32 cellular contexts compared by ENCODE assay signal in the genomic region with DNA sequence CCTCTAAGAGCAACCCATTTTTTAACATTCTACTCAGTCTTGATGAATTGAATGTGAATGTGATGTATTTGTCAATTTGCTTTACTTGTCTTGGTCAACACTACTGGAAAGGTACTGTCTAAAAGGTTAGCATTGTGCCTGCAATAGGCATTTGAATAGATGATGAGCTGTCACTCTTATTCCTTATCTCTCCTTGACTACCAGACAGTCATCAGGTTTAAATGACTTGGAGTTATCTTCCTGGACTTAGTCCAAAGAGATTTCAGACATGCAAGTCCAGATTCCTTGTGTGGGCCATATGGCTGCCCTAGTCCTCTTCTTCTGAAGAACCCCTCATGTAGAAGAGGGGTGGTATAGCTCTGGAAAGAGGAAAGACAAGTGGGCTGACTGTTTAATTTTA.
"Had no signal": no experiment of that assay in that cellular context is flagged by ENCODE, and none has a peak within 500 bp of the region (broad histone marks: within the 10 kb centered on the region; RNA-seq: fewer than 3 reads in every experiment).

No MANE protein-coding gene starts in this region.

- H3K36me3 ChIP-seq: esophagus squamous epithelium, heart right ventricle, left lung, prostate gland, stomach, thyroid gland, upper lobe of right lung had no signal

- H3K27ac Mint-ChIP-seq: activated CD4-positive, alpha-beta memory T cell treated with anti-CD3 and anti-CD28 coated beads, Interleukin-2, amount 10 ng/mL, durations not matched to agents 7 days and 5 days; activated CD4-positive, alpha-beta T cell treated with anti-CD3 and anti-CD28 coated beads, Interleukin-2, amount 10 ng/mL, durations not matched to agents 7 days and 5 days; activated naive CD4-positive, alpha-beta T cell treated with anti-CD3 and anti-CD28 coated beads, Interleukin-2, amount 10 ng/mL, durations not matched to agents 7 days and 5 days; activated naive CD8-positive, alpha-beta T cell treated with anti-CD3 and anti-CD28 coated beads, Interleukin-2, amount 10 ng/mL, durations not matched to agents 7 days and 5 days; activated T-cell treated with anti-CD3 and anti-CD28 coated beads, Interleukin-2, amount 50 U/mL, for 24 hours; nephron; stimulated activated naive B cell treated with anti-CD40 and anti-IgM and Interleukin-4, amounts not matched to agents 10 μg/mL and 1 μg/mL and 100 μg/mL, for 72 hours; WTC11 had no signal

- DNase-seq: activated CD4-positive, alpha-beta memory T cell treated with anti-CD3 and anti-CD28 coated beads, Interleukin-2, amount 10 ng/mL, durations not matched to agents 7 days and 5 days; activated CD4-positive, alpha-beta T cell treated with anti-CD3 and anti-CD28 coated beads for 1 hour; activated CD4-positive, alpha-beta T cell treated with anti-CD3 and anti-CD28 coated beads, Interleukin-2, amount 10 ng/mL, durations not matched to agents 7 days and 5 days; activated CD8-positive, alpha-beta memory T cell treated with anti-CD3 and anti-CD28 coated beads, Interleukin-2, amount 50 U/mL, for 48 hours; activated gamma-delta T cell; activated naive CD4-positive, alpha-beta T cell treated with anti-CD3 and anti-CD28 coated beads, Interleukin-2, amount 10 ng/mL, durations not matched to agents 7 days and 5 days; activated naive CD8-positive, alpha-beta T cell treated with anti-CD3 and anti-CD28 coated beads, Interleukin-2, amount 10 ng/mL, durations not matched to agents 7 days and 5 days; activated T-cell treated with anti-CD3 and anti-CD28 coated beads, Interleukin-2, amount 50 U/mL, for 24 hours; amygdala; dermis blood vessel endothelial cell; effector CD4-positive, alpha-beta T cell; esophagus squamous epithelium; foreskin melanocyte; heart right ventricle; left lung; retina; stimulated activated CD4-positive, alpha-beta T cell treated with anti-CD3 and anti-CD28 coated beads, Interleukin-15, amount 100 ng/mL, for 24 hours; stimulated activated CD4-positive, alpha-beta T cell treated with anti-CD3 and anti-CD28 coated beads, Interleukin-2, amount 100 ng/mL, for 24 hours; stimulated activated naive B cell treated with anti-CD40 and anti-IgM and Interleukin-4, amounts not matched to agents 10 μg/mL and 1 μg/mL and 100 μg/mL, for 72 hours; stomach; T-helper 2 cell; thyroid gland; upper lobe of right lung had no signal

- H3K4me1 Mint-ChIP-seq: activated CD4-positive, alpha-beta memory T cell treated with anti-CD3 and anti-CD28 coated beads, Interleukin-2, amount 10 ng/mL, durations not matched to agents 7 days and 5 days; activated CD4-positive, alpha-beta T cell treated with anti-CD3 and anti-CD28 coated beads, Interleukin-2, amount 10 ng/mL, durations not matched to agents 7 days and 5 days; activated naive CD4-positive, alpha-beta T cell treated with anti-CD3 and anti-CD28 coated beads, Interleukin-2, amount 10 ng/mL, durations not matched to agents 7 days and 5 days; activated naive CD8-positive, alpha-beta T cell treated with anti-CD3 and anti-CD28 coated beads, Interleukin-2, amount 10 ng/mL, durations not matched to agents 7 days and 5 days; nephron; stimulated activated naive B cell treated with anti-CD40 and anti-IgM and Interleukin-4, amounts not matched to agents 10 μg/mL and 1 μg/mL and 100 μg/mL, for 72 hours; WTC11 had no signal

- H3K27ac ChIP-seq: epithelial cell of prostate, esophagus squamous epithelium, heart right ventricle, left lung, prostate gland, stomach, thyroid gland, upper lobe of right lung had no signal

- H3K9me3 ChIP-seq: esophagus squamous epithelium, heart right ventricle, left lung, prostate gland, stomach, thyroid gland, upper lobe of right lung had no signal

- H3K4me1 ChIP-seq: prostate gland, upper lobe of right lung had no signal

- H3K4me3 ChIP-seq: esophagus squamous epithelium, heart right ventricle, left lung, lung, prostate gland, smooth muscle cell, stomach, thyroid gland, upper lobe of right lung had no signal

- H3K9me3 Mint-ChIP-seq: activated CD4-positive, alpha-beta memory T cell treated with anti-CD3 and anti-CD28 coated beads, Interleukin-2, amount 10 ng/mL, durations not matched to agents 7 days and 5 days; activated CD4-positive, alpha-beta T cell treated with anti-CD3 and anti-CD28 coated beads, Interleukin-2, amount 10 ng/mL, durations not matched to agents 7 days and 5 days; activated naive CD4-positive, alpha-beta T cell treated with anti-CD3 and anti-CD28 coated beads, Interleukin-2, amount 10 ng/mL, durations not matched to agents 7 days and 5 days; activated naive CD8-positive, alpha-beta T cell treated with anti-CD3 and anti-CD28 coated beads, Interleukin-2, amount 10 ng/mL, durations not matched to agents 7 days and 5 days; activated T-cell treated with anti-CD3 and anti-CD28 coated beads, Interleukin-2, amount 50 U/mL, for 24 hours; nephron; stimulated activated naive B cell treated with anti-CD40 and anti-IgM and Interleukin-4, amounts not matched to agents 10 μg/mL and 1 μg/mL and 100 μg/mL, for 72 hours; WTC11 had no signal

- H3K4me3 Mint-ChIP-seq: activated CD4-positive, alpha-beta memory T cell treated with anti-CD3 and anti-CD28 coated beads, Interleukin-2, amount 10 ng/mL, durations not matched to agents 7 days and 5 days; activated CD4-positive, alpha-beta T cell treated with anti-CD3 and anti-CD28 coated beads, Interleukin-2, amount 10 ng/mL, durations not matched to agents 7 days and 5 days; activated naive CD4-positive, alpha-beta T cell treated with anti-CD3 and anti-CD28 coated beads, Interleukin-2, amount 10 ng/mL, durations not matched to agents 7 days and 5 days; activated naive CD8-positive, alpha-beta T cell treated with anti-CD3 and anti-CD28 coated beads, Interleukin-2, amount 10 ng/mL, durations not matched to agents 7 days and 5 days; activated T-cell treated with anti-CD3 and anti-CD28 coated beads, Interleukin-2, amount 50 U/mL, for 24 hours; nephron; stimulated activated naive B cell treated with anti-CD40 and anti-IgM and Interleukin-4, amounts not matched to agents 10 μg/mL and 1 μg/mL and 100 μg/mL, for 72 hours; WTC11 had no signal

- H3K36me3 Mint-ChIP-seq: activated naive CD4-positive, alpha-beta T cell treated with anti-CD3 and anti-CD28 coated beads, Interleukin-2, amount 10 ng/mL, durations not matched to agents 7 days and 5 days; activated naive CD8-positive, alpha-beta T cell treated with anti-CD3 and anti-CD28 coated beads, Interleukin-2, amount 10 ng/mL, durations not matched to agents 7 days and 5 days; stimulated activated naive B cell treated with anti-CD40 and anti-IgM and Interleukin-4, amounts not matched to agents 10 μg/mL and 1 μg/mL and 100 μg/mL, for 72 hours; WTC11 had no signal

- H3K4me2 ChIP-seq: smooth muscle cell had no signal

- ATAC-seq: heart right ventricle; left lung; sciatic nerve; stimulated activated naive B cell treated with anti-CD40 and anti-IgM and Interleukin-4, amounts not matched to agents 10 μg/mL and 1 μg/mL and 100 μg/mL, for 72 hours; upper lobe of right lung; WTC11 had no signal

- H3K27me3 ChIP-seq: thyroid gland, upper lobe of right lung had no signal

- FAIRE-seq: bronchial epithelial cell, colon had no signal
